Comparison of ENCODE assay signal across 8 cellular contexts in the genomic region with DNA sequence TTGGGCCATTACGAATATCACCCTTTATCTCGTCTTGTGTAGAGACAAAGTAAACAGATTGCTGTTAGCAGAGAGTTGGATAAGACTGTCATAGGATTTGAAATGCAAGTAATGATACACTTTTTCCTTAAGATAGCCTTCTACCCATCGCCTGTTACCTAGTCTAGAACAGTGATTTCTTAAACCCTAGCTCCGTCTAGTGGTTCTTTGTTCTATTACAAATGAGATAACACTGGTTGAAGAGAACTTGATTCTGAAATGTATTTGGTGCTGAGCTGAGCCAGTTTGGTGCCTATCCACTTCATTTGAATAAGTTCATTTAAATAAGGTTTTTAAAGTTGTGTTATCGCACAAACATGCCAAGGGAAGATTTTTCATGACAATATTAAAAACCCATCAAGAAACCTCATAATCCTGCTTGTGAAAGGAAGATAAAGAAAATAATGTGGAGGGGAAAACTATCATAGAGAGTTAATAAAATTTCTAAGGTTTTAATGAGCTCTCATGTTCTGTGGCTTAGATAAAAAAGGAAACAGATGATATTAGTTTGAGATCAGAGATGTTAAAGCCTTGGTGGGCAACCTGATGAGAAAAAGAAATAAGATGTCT. TPM values are rescaled to one million over a fixed set of nuclear protein-coding genes. Genes with fewer than 3 reads are reported as not detected.
DNase-seq lines count a peak whose midpoint lies in the region; ATAC-seq, FAIRE-seq and TF ChIP-seq lines count a peak whose summit lies in the region.

No MANE protein-coding gene starts in this region.

- peak; percentile 70 to 79 (median 76) for TF ChIP-seq CTCF in nephron (IDR thresholded peaks at IDR 0.05; ENCODE audit: unreplicated experiment in 3 of 3)

- H3K4me1 Mint-ChIP-seq in nephron, result no peaks in the 10 kb centered on the region

- FAIRE-seq in G401.6 (lab: Jason Lieb, UNC) (peak; percentile 92), RCC 7860 (lab: Jason Lieb, UNC) (peak; percentile 79)

- H3K4me3 Mint-ChIP-seq in nephron, result peak overlapping the region in 1 of 3 experiments; percentile 15

- in situ Hi-C loops in KBM-7 (cut with MboI; ENCODE audit: low pct_unique_long_range_greater_than_20kb, low sequenced_read_pairs), result loop anchor here (25.0 kb wide), 1 partner anchor 723 kb away; no protein-coding TSS in a partner anchor

- peaks cover 65% of the 10 kb centered on the region for H3K27me3 Mint-ChIP-seq in nephron (ENCODE audit: low read depth)

- no peaks in the 10 kb centered on the region for H3K36me3 Mint-ChIP-seq in nephron (ENCODE audit: low read depth)

- ATAC-seq in esophagus mucosa, result peak; percentile 60
- no peak for ATAC-seq in HG02870 (IDR thresholded peaks at IDR 0.05; ENCODE audit: unreplicated experiment)

- no peak overlapping the region for H3K27ac Mint-ChIP-seq in nephron

- DNase-seq in KBM-7, result peak; percentile 53
- peak; percentile 57 for DNase-seq in RCC 7860 (ENCODE audit: low spot score)
- DNase-seq in activated CD8-positive, alpha-beta memory T cell treated with anti-CD3 and anti-CD28 coated beads, Interleukin-2, amount 50 U/mL, for 4 hours, result no peak
- DNase-seq in activated gamma-delta T cell (lab: John Stamatoyannopoulos, UW), result no peak

- H3K9me3 Mint-ChIP-seq in nephron, result no peaks in the 10 kb centered on the region

RNA-seq across cellular contexts. Expression of a gene that starts 1.5 kb away (rescaled TPM):
- 1.2 TPM for total RNA-seq in esophagus mucosa

Comparison
In these comparisons a context has a peak if more than half of its experiments do, and no peak if none do; other contexts are left out.
1. DNase-seq: peak in KBM-7 (single experiment) and RCC 7860 (single experiment); none in activated CD8-positive, alpha-beta memory T cell treated with anti-CD3 and anti-CD28 coated beads, Interleukin-2, amount 50 U/mL, for 4 hours (single experiment) and activated gamma-delta T cell (single experiment).